ENCODE assay signal across 8 cellular contexts in the genomic region with DNA sequence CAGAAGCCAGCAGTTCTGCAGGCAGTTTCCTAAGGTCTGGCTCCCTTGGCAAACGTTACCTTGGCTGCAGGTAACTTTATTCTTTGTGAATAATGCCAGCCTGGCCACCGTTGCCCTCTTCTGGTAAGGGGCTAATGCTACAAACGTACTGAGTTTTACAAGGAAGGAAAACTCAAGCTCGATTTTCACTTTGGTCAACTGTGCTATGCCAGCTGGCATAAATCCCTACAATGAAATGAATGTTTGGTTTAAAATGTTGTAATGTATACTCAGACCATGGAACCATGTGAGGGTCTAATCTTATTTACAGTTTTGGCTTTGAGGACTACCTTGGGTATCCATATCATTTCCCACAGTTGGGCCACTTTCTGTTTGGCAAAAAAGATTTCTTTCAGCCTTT.
DNase-seq lines count a peak whose midpoint lies in the region; ATAC-seq lines count a peak whose summit lies in the region.

No MANE protein-coding gene starts in this region.

- no peak overlapping the region for H3K27ac Mint-ChIP-seq in activated CD4-positive, alpha-beta T cell treated with anti-CD3 and anti-CD28 coated beads, Interleukin-2, amount 10 ng/mL, durations not matched to agents 24 days and 14 days

- H3K36me3 Mint-ChIP-seq in activated CD4-positive, alpha-beta T cell treated with anti-CD3 and anti-CD28 coated beads, Interleukin-2, amount 10 ng/mL, durations not matched to agents 24 days and 14 days (ENCODE audit: low read depth): no peaks in the 10 kb centered on the region

- ATAC-seq in left lobe of liver (peak; percentile 96), HG02884 (IDR thresholded peaks at IDR 0.05; ENCODE audit: unreplicated experiment) (no peak), GM18873 (IDR thresholded peaks at IDR 0.05; ENCODE audit: low FRiP score, unreplicated experiment) (no peak)

- H3K27me3 ChIP-seq in MG63: no peaks in the 10 kb centered on the region

- H3K36me3 ChIP-seq in MG63: no peaks in the 10 kb centered on the region

- H3K9me3 ChIP-seq in MG63: 0 out of 2 replicates have a peak, but pooled peaks cover 2% of the 10 kb centered on the region

- intact Hi-C loops in activated CD4-positive, alpha-beta T cell treated with anti-CD3 and anti-CD28 coated beads, Interleukin-2, amount 10 ng/mL, durations not matched to agents 24 days and 14 days (cut with micrococcal nuclease): loop anchor here (2.0 kb wide), 1 partner anchor 68 kb away; no protein-coding TSS in a partner anchor

- H3K27me3 Mint-ChIP-seq in activated CD4-positive, alpha-beta T cell treated with anti-CD3 and anti-CD28 coated beads, Interleukin-2, amount 10 ng/mL, durations not matched to agents 24 days and 14 days: no peaks in the 10 kb centered on the region

- no peak overlapping the region for H3K4me3 Mint-ChIP-seq in activated CD4-positive, alpha-beta T cell treated with anti-CD3 and anti-CD28 coated beads, Interleukin-2, amount 10 ng/mL, durations not matched to agents 24 days and 14 days

- H3K9me3 Mint-ChIP-seq in activated CD4-positive, alpha-beta T cell treated with anti-CD3 and anti-CD28 coated beads, Interleukin-2, amount 10 ng/mL, durations not matched to agents 24 days and 14 days: no peaks in the 10 kb centered on the region

- peak; percentile 69 for DNase-seq in DMS153 treated with DMSO at 0.1 percent for 48 hours (lab: John Stamatoyannopoulos, UW; ENCODE audit: unreplicated experiment)
- DNase-seq in HK-2 (ENCODE audit: unreplicated experiment): peak; percentile 27
- DNase-seq in activated CD4-positive, alpha-beta T cell treated with anti-CD3 and anti-CD28 coated beads, Interleukin-2, amount 10 ng/mL, durations not matched to agents 24 days and 14 days: peak; percentile 78
- peak; percentile 77 for DNase-seq in left lobe of liver (ENCODE audit: low spot score)
- no peak for DNase-seq in NOMO-1 treated with DMSO at 0.1 percent for 48 hours (lab: John Stamatoyannopoulos, UW; ENCODE audit: unreplicated experiment)
- DNase-seq in MG63: no peak

- H3K4me1 Mint-ChIP-seq in activated CD4-positive, alpha-beta T cell treated with anti-CD3 and anti-CD28 coated beads, Interleukin-2, amount 10 ng/mL, durations not matched to agents 24 days and 14 days: peaks cover 11% of the 10 kb centered on the region

- H3K4me3 ChIP-seq in MG63: no peak overlapping the region

Comparison
In these comparisons a context has a peak if more than half of its experiments do, and no peak if none do; other contexts are left out.
1. DNase-seq: peak in DMS153 treated with DMSO at 0.1 percent for 48 hours (single experiment), HK-2 (single experiment), activated CD4-positive, alpha-beta T cell treated with anti-CD3 and anti-CD28 coated beads, Interleukin-2, amount 10 ng/mL, durations not matched to agents 24 days and 14 days (single experiment) and left lobe of liver (single experiment); none in NOMO-1 treated with DMSO at 0.1 percent for 48 hours (single experiment) and MG63 (single experiment).